ENCODE assay signal across 3 cellular contexts in genomic region chr6:78530208-78530607, GRCh38.
TF ChIP-seq lines count a peak whose summit lies in the region.

No MANE protein-coding gene starts in this region.

TF ChIP-seq in SK-N-SH, 30 proteins besides CTCF, POLR2A, EP300 and RAD21 (continued from another document):
- peak; percentile 92 for TF ChIP-seq REST (IDR thresholded peaks at IDR 0.05; ENCODE audit: low read depth, low read length)

TF ChIP-seq in SK-N-SH treated with all-trans-retinoic acid at 6 μM for 48 hours, 23 proteins besides CTCF, POLR2A, EP300 and RAD21 (continued from another document):
- TF ChIP-seq TSHZ2 (CRISPR knock-in tag; IDR thresholded peaks at IDR 0.05), result no peak
- no peak for TF ChIP-seq ISL1 (CRISPR knock-in tag; IDR thresholded peaks at IDR 0.05)
- no peak for TF ChIP-seq ZFP3 (CRISPR knock-in tag; IDR thresholded peaks at IDR 0.05)
- TF ChIP-seq ARNTL (CRISPR knock-in tag; IDR thresholded peaks at IDR 0.05; ENCODE audit: borderline replicate concordance, low read depth), result no peak
- TF ChIP-seq ESRRG (CRISPR knock-in tag; IDR thresholded peaks at IDR 0.05), result no peak
- TF ChIP-seq CSDC2 (CRISPR knock-in tag; IDR thresholded peaks at IDR 0.05), result no peak
- TF ChIP-seq PATZ1 (CRISPR knock-in tag; IDR thresholded peaks at IDR 0.05; ENCODE audit: borderline replicate concordance), result no peak
- TF ChIP-seq SNAI2 (CRISPR knock-in tag; IDR thresholded peaks at IDR 0.05), result no peak
- TF ChIP-seq ZNF565 (CRISPR knock-in tag; conservative IDR thresholded peaks at IDR 0.05; ENCODE audit: low read depth), result no peak
- no peak for TF ChIP-seq OSR1 (CRISPR knock-in tag; IDR thresholded peaks at IDR 0.05)
- TF ChIP-seq GLIS3 (CRISPR knock-in tag; IDR thresholded peaks at IDR 0.05), result no peak
- TF ChIP-seq CREB5 (CRISPR knock-in tag; IDR thresholded peaks at IDR 0.05; ENCODE audit: low read depth), result no peak
- TF ChIP-seq ZNF70 (CRISPR knock-in tag; IDR thresholded peaks at IDR 0.05), result no peak
- no peak for TF ChIP-seq ZNF8 (CRISPR knock-in tag; IDR thresholded peaks at IDR 0.05)
- no peak for TF ChIP-seq CSRNP3 (CRISPR knock-in tag; IDR thresholded peaks at IDR 0.05)

TF ChIP-seq in WTC11, 78 proteins besides CTCF, POLR2A, EP300 and RAD21 (continued from another document):
- no peak for TF ChIP-seq ZNF532 (CRISPR knock-in tag; IDR thresholded peaks at IDR 0.05; ENCODE audit: borderline replicate concordance)
- no peak for TF ChIP-seq FOXK1 (CRISPR knock-in tag; IDR thresholded peaks at IDR 0.05)
- TF ChIP-seq ZNF281 (CRISPR knock-in tag; IDR thresholded peaks at IDR 0.05), result no peak
- no peak for TF ChIP-seq ZBTB21 (CRISPR knock-in tag; IDR thresholded peaks at IDR 0.05; ENCODE audit: borderline replicate concordance)
- no peak for TF ChIP-seq KAT7 (CRISPR knock-in tag; IDR thresholded peaks at IDR 0.05; ENCODE audit: borderline replicate concordance)
- TF ChIP-seq OVOL2 (CRISPR knock-in tag; IDR thresholded peaks at IDR 0.05; ENCODE audit: borderline replicate concordance), result no peak
- no peak for TF ChIP-seq ELF4 (CRISPR knock-in tag; IDR thresholded peaks at IDR 0.05; ENCODE audit: low read depth)
- no peak for TF ChIP-seq ZMAT4 (CRISPR knock-in tag; IDR thresholded peaks at IDR 0.05)
- TF ChIP-seq NR2C2 (CRISPR knock-in tag; IDR thresholded peaks at IDR 0.05), result no peak
- no peak for TF ChIP-seq ATF1 (CRISPR knock-in tag; IDR thresholded peaks at IDR 0.05)
- TF ChIP-seq NFYB (CRISPR knock-in tag; conservative IDR thresholded peaks at IDR 0.05; ENCODE audit: low read depth), result no peak
- no peak for TF ChIP-seq EMX1 (CRISPR knock-in tag; IDR thresholded peaks at IDR 0.05)
- TF ChIP-seq ZNF263 (CRISPR knock-in tag; IDR thresholded peaks at IDR 0.05; ENCODE audit: low read depth), result no peak
- no peak for TF ChIP-seq GRHL2 (CRISPR knock-in tag; IDR thresholded peaks at IDR 0.05; ENCODE audit: insufficient replicate concordance, severe bottlenecking)
- no peak for TF ChIP-seq AFF4 (CRISPR knock-in tag; IDR thresholded peaks at IDR 0.05; ENCODE audit: borderline replicate concordance)
- TF ChIP-seq SP1 (CRISPR knock-in tag; conservative IDR thresholded peaks at IDR 0.05), result no peak
